Comparison of ENCODE assay signal across 9 cellular contexts in the genomic region with DNA sequence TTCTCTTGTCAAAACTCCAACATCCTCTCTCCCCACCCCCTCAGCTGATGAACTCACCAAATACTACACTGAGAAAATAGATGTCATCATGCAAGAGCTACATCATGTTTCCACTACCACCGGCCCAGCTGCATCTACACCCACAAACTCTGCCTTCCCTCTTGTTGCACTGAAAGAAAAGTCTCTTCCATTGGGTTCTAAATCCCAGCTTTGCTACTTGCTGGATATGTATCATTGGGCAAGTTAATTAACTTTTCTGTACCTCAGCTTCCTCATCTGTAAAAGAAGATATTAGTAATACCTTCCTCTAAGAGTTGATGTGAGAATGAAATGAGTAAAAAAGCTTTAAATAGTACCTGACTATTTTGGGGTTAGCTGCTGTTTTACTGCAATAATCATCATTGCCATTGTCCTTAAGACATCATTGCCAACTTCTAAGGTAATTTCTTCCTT.
DNase-seq lines count a peak whose midpoint lies in the region; ATAC-seq lines count a peak whose summit lies in the region.
"Had no signal": no experiment of that assay in that cellular context is flagged by ENCODE, and none has a peak within 500 bp of the region (broad histone marks: within the 10 kb centered on the region; RNA-seq: fewer than 3 reads in every experiment).

No MANE protein-coding gene starts in this region.

- no peak overlapping the region for H3K4me3 ChIP-seq in CD4-positive, alpha-beta memory T cell (ENCODE audit: low read length in 2 of 2)

- ATAC-seq in GM18867 (IDR thresholded peaks at IDR 0.05; ENCODE audit: unreplicated experiment) (peak; percentile 78), GM21576 (IDR thresholded peaks at IDR 0.05; ENCODE audit: unreplicated experiment) (peak; percentile 65), HG03469 (IDR thresholded peaks at IDR 0.05; ENCODE audit: unreplicated experiment) (peak; percentile 56)

- H3K36me3 ChIP-seq in CD4-positive, alpha-beta memory T cell (ENCODE audit: insufficient read depth, low read length): no peaks in the 10 kb centered on the region

- peaks cover 17% of the 10 kb centered on the region for H3K4me1 ChIP-seq in CD4-positive, alpha-beta memory T cell (ENCODE audit: insufficient read depth, low read length)

- H3K27me3 ChIP-seq in CD4-positive, alpha-beta memory T cell (ENCODE audit: insufficient read depth, low read length): no peaks in the 10 kb centered on the region

- peak; percentile 12 for DNase-seq in stimulated activated CD4-positive, alpha-beta T cell treated with anti-CD3 and anti-CD28 coated beads, Interleukin-12 subunit alpha, Interleukin-12 subunit beta, amount 100 ng/mL, for 4 hours
- DNase-seq in pons (ENCODE audit: low spot score) (no peak), cerebellar nuclear complex (lab: John Stamatoyannopoulos, UW) (no peak), OCI-M1 (lab: John Stamatoyannopoulos, UW) (no peak)
- DNase-seq in CD4-positive, alpha-beta memory T cell: no peak
- DNase-seq: activated B cell treated with CpG ODN at 0.5 μM for 24 hours had no signal

- POLR2A ChIA-PET in CD4-positive, alpha-beta memory T cell (lab: Charles Lee; ENCODE audit: partially characterized antibody): interaction anchor here (0.8 kb wide), 1 partner anchor 8 kb away, joined by 5 read pairs; no protein-coding TSS in a partner anchor

- H3K27me3 Mint-ChIP-seq in CD4-positive, alpha-beta memory T cell: no peaks in the 10 kb centered on the region
- H3K27me3 Mint-ChIP-seq: activated B cell treated with CpG ODN at 0.5 μM for 24 hours had no signal

- no peak overlapping the region for H3K27ac Mint-ChIP-seq in CD4-positive, alpha-beta memory T cell
- H3K27ac Mint-ChIP-seq: activated B cell treated with CpG ODN at 0.5 μM for 24 hours had no signal

- H3K9me3 ChIP-seq in CD4-positive, alpha-beta memory T cell (ENCODE audit: control insufficient read depth in 1 of 2, low read length in 2 of 2): no peaks in the 10 kb centered on the region

- no peaks in the 10 kb centered on the region for H3K9me3 Mint-ChIP-seq in CD4-positive, alpha-beta memory T cell
- H3K9me3 Mint-ChIP-seq: activated B cell treated with CpG ODN at 0.5 μM for 24 hours had no signal

- no peak overlapping the region for H3K4me3 Mint-ChIP-seq in CD4-positive, alpha-beta memory T cell
- H3K4me3 Mint-ChIP-seq: activated B cell treated with CpG ODN at 0.5 μM for 24 hours had no signal

- intact Hi-C loops in CD4-positive, alpha-beta memory T cell (cut with micrococcal nuclease): loop anchor here (5.0 kb wide), 1 partner anchor 47 kb away; no protein-coding TSS in a partner anchor

- H3K27ac ChIP-seq in CD4-positive, alpha-beta memory T cell (ENCODE audit: low read depth, low read length): no peak overlapping the region

- peaks cover 10 to 17% of the 10 kb centered on the region in 2 donors for H3K36me3 Mint-ChIP-seq in CD4-positive, alpha-beta memory T cell

- CTCF ChIA-PET in CD4-positive, alpha-beta memory T cell (lab: Charles Lee; ENCODE audit: partially characterized antibody): interaction anchor here (0.9 to 1.2 kb wide), 3 partner anchors 9 to 15 kb away, joined by 3 to 5 read pairs (median 3); no protein-coding TSS in a partner anchor

- H3K4me1 Mint-ChIP-seq in CD4-positive, alpha-beta memory T cell: peaks cover 15 to 17% (median 16%) of the 10 kb centered on the region in 4 donors
- H3K4me1 Mint-ChIP-seq: activated B cell treated with CpG ODN at 0.5 μM for 24 hours had no signal
